Comparison of ENCODE assay signal across 1 cellular context in the genomic region with DNA sequence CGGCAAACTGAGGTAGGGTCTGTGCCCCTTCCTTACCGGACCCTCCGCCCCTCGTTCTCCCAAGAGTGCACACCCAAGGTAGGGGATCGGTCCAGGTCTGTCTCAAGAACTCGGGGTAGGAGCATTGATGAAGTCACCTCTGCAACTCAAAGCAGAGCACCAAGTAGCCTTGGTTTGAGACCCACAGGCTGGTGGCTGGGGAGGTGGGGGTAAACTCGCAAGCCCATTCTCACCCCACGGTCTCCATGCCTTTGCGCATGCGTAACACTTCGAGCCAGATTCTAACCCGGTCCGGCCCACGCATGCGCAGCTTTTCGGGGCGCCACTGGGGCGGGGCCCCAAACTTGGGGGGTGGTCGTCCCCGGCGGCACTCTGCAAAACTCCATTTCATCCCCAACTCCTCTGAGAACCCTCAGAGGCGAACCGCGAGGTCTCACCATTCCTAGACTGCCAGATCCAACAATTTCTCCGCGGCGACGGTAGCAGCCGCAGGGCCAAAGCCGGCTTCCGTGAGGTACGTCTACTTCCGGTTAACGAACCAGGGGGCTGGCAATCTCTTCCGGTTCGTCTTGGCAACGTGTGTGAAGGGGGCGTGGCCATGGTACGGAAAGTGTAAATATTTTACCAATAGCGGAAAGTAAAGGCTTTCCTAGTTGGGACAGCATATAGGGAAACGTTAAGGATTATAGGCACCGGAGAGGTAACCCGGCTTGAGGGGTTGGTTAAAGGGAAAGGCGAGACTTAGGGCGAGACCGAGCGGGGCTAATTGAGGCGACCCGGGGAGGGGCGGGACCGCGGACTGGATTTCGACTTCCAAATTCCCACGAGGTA.
TF ChIP-seq lines count a peak whose summit lies in the region.

Gene MCRS1, minus strand, starts transcription at position 532 of the 831 bp plus-strand sequence. CDS start 1,411 bp downstream, outside the sequence.

TF ChIP-seq in HepG2, 621 proteins besides CTCF, POLR2A, EP300 and RAD21 (continued from another document and continues in another):
- TF ChIP-seq ZNF407 (CRISPR knock-in tag; IDR thresholded peaks at IDR 0.05; ENCODE audit: not compliant biosample characterization) (peak; percentile 64), KLF9 (CRISPR knock-in tag; IDR thresholded peaks at IDR 0.05; ENCODE audit: low read depth) (peak; percentile 89; the same call in 1 of the 2 replicates), ZNF709 (CRISPR knock-in tag; IDR thresholded peaks at IDR 0.05) (peak; percentile 32; the same call in 1 of the 2 replicates), ZBTB33 (CRISPR knock-in tag; IDR thresholded peaks at IDR 0.05) (0 out of 2 replicates have a peak, but pooled peaks have one; percentile 4), ATF7-NPFF (CRISPR knock-in tag; IDR thresholded peaks at IDR 0.05; ENCODE audit: low read depth) (0 out of 2 replicates have a peak, but pooled peaks have one; percentile 1), ISL2 (CRISPR knock-in tag; IDR thresholded peaks at IDR 0.05) (no peak), BRCA1 (CRISPR knock-in tag; IDR thresholded peaks at IDR 0.05) (no peak), ZNF446 (CRISPR knock-in tag; IDR thresholded peaks at IDR 0.05) (peak; percentile 57; the same call in 1 of the 2 replicates), HNF1A (IDR thresholded peaks at IDR 0.05; ENCODE audit: low read depth) (peak; percentile 41), HNF1A (CRISPR knock-in tag; IDR thresholded peaks at IDR 0.05; ENCODE audit: borderline replicate concordance) (peak; percentile 61; the same call in 1 of the 2 replicates), PHF21A (CRISPR knock-in tag; IDR thresholded peaks at IDR 0.05) (peak; percentile 72; the same call in 1 of the 2 replicates), TFAP4 (IDR thresholded peaks at IDR 0.05; ENCODE audit: borderline replicate concordance, low read depth) (peak; percentile 58; the same call in 1 of the 2 replicates), SIN3A (IDR thresholded peaks at IDR 0.05; ENCODE audit: borderline replicate concordance, low read depth, low read length) (no peak), FOXP4 (CRISPR knock-in tag; IDR thresholded peaks at IDR 0.05) (peak; percentile 37; the same call in 1 of the 2 replicates), WIZ (CRISPR knock-in tag; IDR thresholded peaks at IDR 0.05) (peak; percentile 30; the same call in 1 of the 2 replicates), THYN1 (CRISPR knock-in tag; IDR thresholded peaks at IDR 0.05; ENCODE audit: borderline replicate concordance, low read depth) (0 out of 2 replicates have a peak, but pooled peaks have one; percentile 43), ZNF749 (CRISPR knock-in tag; IDR thresholded peaks at IDR 0.05; ENCODE audit: borderline replicate concordance) (no peak), PBX3 (CRISPR knock-in tag; IDR thresholded peaks at IDR 0.05; ENCODE audit: borderline replicate concordance) (0 out of 2 replicates have a peak, but pooled peaks have one; percentile 36)
- TF ChIP-seq, protein P1, sequence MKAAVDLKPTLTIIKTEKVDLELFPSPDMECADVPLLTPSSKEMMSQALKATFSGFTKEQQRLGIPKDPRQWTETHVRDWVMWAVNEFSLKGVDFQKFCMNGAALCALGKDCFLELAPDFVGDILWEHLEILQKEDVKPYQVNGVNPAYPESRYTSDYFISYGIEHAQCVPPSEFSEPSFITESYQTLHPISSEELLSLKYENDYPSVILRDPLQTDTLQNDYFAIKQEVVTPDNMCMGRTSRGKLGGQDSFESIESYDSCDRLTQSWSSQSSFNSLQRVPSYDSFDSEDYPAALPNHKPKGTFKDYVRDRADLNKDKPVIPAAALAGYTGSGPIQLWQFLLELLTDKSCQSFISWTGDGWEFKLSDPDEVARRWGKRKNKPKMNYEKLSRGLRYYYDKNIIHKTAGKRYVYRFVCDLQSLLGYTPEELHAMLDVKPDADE (CRISPR knock-in tag; IDR thresholded peaks at IDR 0.05): no peak
- TF ChIP-seq, protein P2, sequence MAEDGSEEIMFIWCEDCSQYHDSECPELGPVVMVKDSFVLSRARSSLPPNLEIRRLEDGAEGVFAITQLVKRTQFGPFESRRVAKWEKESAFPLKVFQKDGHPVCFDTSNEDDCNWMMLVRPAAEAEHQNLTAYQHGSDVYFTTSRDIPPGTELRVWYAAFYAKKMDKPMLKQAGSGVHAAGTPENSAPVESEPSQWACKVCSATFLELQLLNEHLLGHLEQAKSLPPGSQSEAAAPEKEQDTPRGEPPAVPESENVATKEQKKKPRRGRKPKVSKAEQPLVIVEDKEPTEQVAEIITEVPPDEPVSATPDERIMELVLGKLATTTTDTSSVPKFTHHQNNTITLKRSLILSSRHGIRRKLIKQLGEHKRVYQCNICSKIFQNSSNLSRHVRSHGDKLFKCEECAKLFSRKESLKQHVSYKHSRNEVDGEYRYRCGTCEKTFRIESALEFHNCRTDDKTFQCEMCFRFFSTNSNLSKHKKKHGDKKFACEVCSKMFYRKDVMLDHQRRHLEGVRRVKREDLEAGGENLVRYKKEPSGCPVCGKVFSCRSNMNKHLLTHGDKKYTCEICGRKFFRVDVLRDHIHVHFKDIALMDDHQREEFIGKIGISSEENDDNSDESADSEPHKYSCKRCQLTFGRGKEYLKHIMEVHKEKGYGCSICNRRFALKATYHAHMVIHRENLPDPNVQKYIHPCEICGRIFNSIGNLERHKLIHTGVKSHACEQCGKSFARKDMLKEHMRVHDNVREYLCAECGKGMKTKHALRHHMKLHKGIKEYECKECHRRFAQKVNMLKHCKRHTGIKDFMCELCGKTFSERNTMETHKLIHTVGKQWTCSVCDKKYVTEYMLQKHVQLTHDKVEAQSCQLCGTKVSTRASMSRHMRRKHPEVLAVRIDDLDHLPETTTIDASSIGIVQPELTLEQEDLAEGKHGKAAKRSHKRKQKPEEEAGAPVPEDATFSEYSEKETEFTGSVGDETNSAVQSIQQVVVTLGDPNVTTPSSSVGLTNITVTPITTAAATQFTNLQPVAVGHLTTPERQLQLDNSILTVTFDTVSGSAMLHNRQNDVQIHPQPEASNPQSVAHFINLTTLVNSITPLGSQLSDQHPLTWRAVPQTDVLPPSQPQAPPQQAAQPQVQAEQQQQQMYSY (CRISPR knock-in tag; IDR thresholded peaks at IDR 0.05): no peak
